ENCODE assay signal across 23 cellular contexts in the genomic region with DNA sequence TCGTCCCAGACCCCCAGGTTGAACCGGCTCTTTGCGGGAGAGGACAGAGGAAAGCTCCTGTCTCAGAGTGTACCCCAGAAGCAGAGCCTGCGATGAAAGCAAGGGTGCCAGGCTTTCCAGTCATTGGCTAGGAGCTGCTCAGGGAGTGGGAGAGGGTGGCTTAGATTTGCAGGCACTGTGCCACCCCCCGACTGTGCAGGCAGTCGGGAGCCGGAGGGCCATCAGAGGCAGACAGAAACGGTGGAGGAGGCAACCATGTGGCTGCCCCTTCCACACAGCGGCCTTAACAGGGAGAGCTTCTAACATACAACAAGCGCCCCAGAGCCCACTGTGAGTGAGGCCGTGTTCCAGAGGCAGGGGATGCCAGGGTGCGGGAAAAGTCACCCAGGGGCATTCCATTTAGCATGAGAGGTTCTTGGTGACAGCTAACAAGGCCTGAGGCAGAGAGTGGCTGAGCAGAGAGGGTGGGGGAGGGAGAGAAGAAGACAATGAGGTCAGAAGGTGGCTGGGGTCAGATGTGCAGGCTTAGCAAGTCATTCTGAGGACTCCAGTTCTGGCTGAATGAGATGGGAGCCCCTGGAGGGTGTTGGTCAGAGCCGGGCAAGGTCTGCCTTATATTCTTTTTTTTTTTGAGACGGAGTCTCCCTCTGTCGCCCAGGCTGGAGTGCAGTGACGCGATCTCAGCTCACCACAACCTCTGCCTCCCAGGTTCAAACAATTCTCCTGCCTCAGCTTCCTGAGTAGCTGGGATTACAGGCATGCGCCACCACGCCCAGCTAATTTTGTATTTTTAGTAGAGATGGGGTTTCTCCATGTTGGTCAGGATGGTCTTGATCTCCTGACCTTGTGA. TPM values are rescaled to one million over a fixed set of nuclear protein-coding genes. Genes with fewer than 3 reads are reported as not detected.
DNase-seq lines count a peak whose midpoint lies in the region; ATAC-seq and TF ChIP-seq lines count a peak whose summit lies in the region.
"Had no signal": no experiment of that assay in that cellular context is flagged by ENCODE, and none has a peak within 500 bp of the region (broad histone marks: within the 10 kb centered on the region; RNA-seq: fewer than 3 reads in every experiment).

No MANE protein-coding gene starts in this region.

- H3K9me3 ChIP-seq in BLaER1 treated with 17β-estradiol and CSF1 and Interleukin-3, amounts not matched to agents 10 nM and 100 nM (replicated peaks in 1 of 11): no peaks in the 10 kb centered on the region
- no peaks in the 10 kb centered on the region for H3K9me3 ChIP-seq in H9 (ENCODE audit: control insufficient read depth, low read depth, low read length)
- H3K9me3 ChIP-seq: colonic mucosa, lower lobe of right lung, SJCRH30, suprapubic skin had no signal

- no peaks in the 10 kb centered on the region for H3K79me2 ChIP-seq in H9 (ENCODE audit: insufficient read depth, low read length)

- peak overlapping the region; percentile 4 for H3K18ac ChIP-seq in H9 (ENCODE audit: insufficient read length, low read depth, low read length)

- no peak overlapping the region for H2AFZ ChIP-seq in H9 (ENCODE audit: low read length)

- H4K5ac ChIP-seq in H9 (ENCODE audit: insufficient read length, low read depth, low read length): no peak overlapping the region

- peaks cover 0 to 20% (median 0%) of the 10 kb centered on the region in 11 experiments; a peak in 2 of 22 replicates for H4K20me1 ChIP-seq in BLaER1 treated with 17β-estradiol and CSF1 and Interleukin-3, amounts not matched to agents 10 nM and 100 nM
- no peaks in the 10 kb centered on the region for H4K20me1 ChIP-seq in H9 (ENCODE audit: control insufficient read depth, insufficient read depth, insufficient read length)

- no peak overlapping the region for H3K23ac ChIP-seq in H9 (ENCODE audit: insufficient read length, low read depth, low read length)

- no peaks in the 10 kb centered on the region for H3K79me1 ChIP-seq in H9 (ENCODE audit: insufficient read depth, low read depth, low read length, poor library complexity, severe bottlenecking)

- H3K4me1 ChIP-seq in BLaER1 treated with 17β-estradiol and CSF1 and Interleukin-3, amounts not matched to agents 10 nM and 100 nM: peaks cover 21 to 41% (median 33%) of the 10 kb centered on the region in 10 experiments
- H3K4me1 ChIP-seq in H9 (ENCODE audit: insufficient read depth, low read length): no peaks in the 10 kb centered on the region; the same call in 1 of the 2 replicates
- H3K4me1 ChIP-seq: colonic mucosa, SJCRH30 had no signal

- DNase-seq in H9 (no peak), cerebellum (ENCODE audit: low spot score) (peak; percentile 45), neural crest cell (ENCODE audit: low read depth, low spot score) (no peak), omental fat pad (ENCODE audit: low spot score) (no peak), SW480 (ENCODE audit: low spot score) (no peak)
- no peak for DNase-seq in activated CD4-positive, alpha-beta T cell treated with anti-CD3 and anti-CD28 coated beads for 1 hour
- DNase-seq: activated CD4-positive, alpha-beta T cell treated with anti-CD3 and anti-CD28 coated beads for 48 hours; activated T-cell treated with anti-CD3 and anti-CD28 coated beads, Interleukin-2, amount 50 U/mL, for 24 hours; C1 segment of cervical spinal cord; colonic mucosa; kidney glomerular epithelial cell; lower lobe of right lung; MV-4-11; NCI-H187; NCI-H526; SJCRH30; T-cell had no signal

- no peak overlapping the region for H2BK120ac ChIP-seq in H9 (ENCODE audit: low read depth, low read length, poor library complexity, severe bottlenecking)

- H3K4me3 Mint-ChIP-seq in H9 (no peak overlapping the region), neural crest cell (peak overlapping the region; percentile 8)
- H3K4me3 Mint-ChIP-seq: activated T-cell treated with anti-CD3 and anti-CD28 coated beads, Interleukin-2, amount 50 U/mL, for 24 hours; T-cell had no signal

- H3K27ac Mint-ChIP-seq in H9: peak overlapping the region; percentile 10 to 75 (median 64); a peak in 4 of 7 replicates
- H3K27ac Mint-ChIP-seq in neural crest cell (ENCODE audit: unreplicated experiment): no peak overlapping the region
- H3K27ac Mint-ChIP-seq: activated T-cell treated with anti-CD3 and anti-CD28 coated beads, Interleukin-2, amount 50 U/mL, for 24 hours; T-cell had no signal

- H3K4me3 ChIP-seq in BLaER1 treated with 17β-estradiol and CSF1 and Interleukin-3, amounts not matched to agents 10 nM and 100 nM: no peak overlapping the region
- H3K4me3 ChIP-seq: colonic mucosa, lower lobe of right lung, SJCRH30, suprapubic skin had no signal

- H4K91ac ChIP-seq in H9 (ENCODE audit: insufficient read length, low read depth, low read length): no peak overlapping the region

- no peaks in the 10 kb centered on the region for H3K27me3 ChIP-seq in BLaER1 treated with 17β-estradiol and CSF1 and Interleukin-3, amounts not matched to agents 10 nM and 100 nM
- no peaks in the 10 kb centered on the region; the same call in 1 of the 2 replicates for H3K27me3 ChIP-seq in H9 (ENCODE audit: insufficient read depth, low read length)
- H3K27me3 ChIP-seq: colonic mucosa, suprapubic skin had no signal

- no peak overlapping the region for H3K14ac ChIP-seq in H9 (ENCODE audit: insufficient read depth, low read length)

- WGBS in H9 (ENCODE audit: extremely low coverage, insufficient read length, low lambda C conversion rate): no CpG with 5 or more reads among the region's 19 CpGs

- H2BK20ac ChIP-seq in H9 (ENCODE audit: low read depth, low read length, poor library complexity, severe bottlenecking): no peak overlapping the region

- H3K27me3 Mint-ChIP-seq in H9 (ENCODE audit: low read depth): peaks cover 17% of the 10 kb centered on the region
- peaks cover 8% of the 10 kb centered on the region for H3K27me3 Mint-ChIP-seq in neural crest cell (ENCODE audit: low read depth)
- H3K27me3 Mint-ChIP-seq: activated T-cell treated with anti-CD3 and anti-CD28 coated beads, Interleukin-2, amount 50 U/mL, for 24 hours had no signal

- H3K36me3 Mint-ChIP-seq in H9 (ENCODE audit: insufficient read depth in 1 of 3, low read depth in 3 of 3) (peaks cover 4 to 24% (median 22%) of the 10 kb centered on the region in 3 experiments; a peak in 6 of 7 replicates), neural crest cell (ENCODE audit: low read depth) (no peaks in the 10 kb centered on the region)

- H3T11ph ChIP-seq in H9 (ENCODE audit: low read length): no peak overlapping the region

- H3K27ac ChIP-seq in BLaER1 treated with 17β-estradiol and CSF1 and Interleukin-3, amounts not matched to agents 10 nM and 100 nM: peak overlapping the region in 8 of 11 experiments; percentile 6 to 60 (median 34); a peak in 10 of 22 replicates
- H3K27ac ChIP-seq in H9 (ENCODE audit: insufficient read length, low read depth, low read length): no peak overlapping the region
- H3K27ac ChIP-seq: colonic mucosa, lower lobe of right lung, SJCRH30, suprapubic skin had no signal

- H3K56ac ChIP-seq in H9 (ENCODE audit: insufficient read length, low read depth, low read length): no peak overlapping the region

- no peak overlapping the region for H2BK5ac ChIP-seq in H9 (ENCODE audit: insufficient read length, low read length)

- H3K9ac ChIP-seq in BLaER1 treated with 17β-estradiol and CSF1 and Interleukin-3, amounts not matched to agents 10 nM and 100 nM: peak overlapping the region in 8 of 11 experiments; percentile 6 to 62 (median 46); a peak in 12 of 22 replicates
- no peak overlapping the region for H3K9ac ChIP-seq in H9 (ENCODE audit: extremely low read depth, insufficient read length, low read length)

- H2BK12ac ChIP-seq in H9 (ENCODE audit: insufficient read length, low read depth, low read length): no peak overlapping the region

- H4K8ac ChIP-seq in H9 (replicated peaks; ENCODE audit: insufficient read length, low read depth, low read length): no peak overlapping the region

- no peak overlapping the region for H2BK15ac ChIP-seq in H9 (ENCODE audit: low read depth, low read length)

- no peak overlapping the region for H2AK5ac ChIP-seq in H9 (ENCODE audit: insufficient read length, low read length)

- no peaks in the 10 kb centered on the region for H3K23me2 ChIP-seq in H9 (ENCODE audit: insufficient read length, low read depth, low read length, poor library complexity, severe bottlenecking)

- H3K4ac ChIP-seq in H9 (ENCODE audit: low read depth, low read length): no peak overlapping the region

- no peak for ATAC-seq in GM18909 (IDR thresholded peaks at IDR 0.05; ENCODE audit: poor library complexity, unreplicated experiment)
- no peak for ATAC-seq in omental fat pad (ENCODE audit: low FRiP score)
- ATAC-seq: T-cell had no signal

- TF ChIP-seq CTCF in H9 (conservative IDR thresholded peaks at IDR 0.05): no peak
- no peak for TF ChIP-seq CTCF in neural crest cell (conservative IDR thresholded peaks at IDR 0.05)
- no peak for TF ChIP-seq CTCF in omental fat pad (IDR thresholded peaks at IDR 0.05)

- H3K4me1 Mint-ChIP-seq in H9: peaks cover 19 to 25% of the 10 kb centered on the region in 2 experiments
- peaks cover 12% of the 10 kb centered on the region for H3K4me1 Mint-ChIP-seq in neural crest cell

- H3K36me3 ChIP-seq in BLaER1 treated with 17β-estradiol and CSF1 and Interleukin-3, amounts not matched to agents 10 nM and 100 nM: peaks cover 0 to 41% (median 34%) of the 10 kb centered on the region in 11 experiments; a peak in 20 of 22 replicates
- H3K36me3 ChIP-seq: colonic mucosa, SJCRH30 had no signal

- H3K9me3 Mint-ChIP-seq in H9 (peaks cover 12% of the 10 kb centered on the region in 2 experiments), neural crest cell (no peaks in the 10 kb centered on the region)
- H3K9me3 Mint-ChIP-seq: activated T-cell treated with anti-CD3 and anti-CD28 coated beads, Interleukin-2, amount 50 U/mL, for 24 hours; T-cell had no signal

- peak overlapping the region; percentile 25 to 77 (median 60); a peak in 21 of 22 replicates for H3K4me2 ChIP-seq in BLaER1 treated with 17β-estradiol and CSF1 and Interleukin-3, amounts not matched to agents 10 nM and 100 nM
- H3K4me2 ChIP-seq in H9 (ENCODE audit: insufficient read depth, insufficient read length, low read length): no peak overlapping the region

RNA-seq across cellular contexts. Expression of gene C1orf167, which starts 9.4 kb away (rescaled TPM):
- total RNA-seq in H9 (2021): 0.39 TPM in 1 of 2 replicates, not detected in the other
- total RNA-seq in cerebellum: not detected
- total RNA-seq in neural crest cell: not detected in 2 replicates
- total RNA-seq in omental fat pad: 1 to 10 TPM in 1 of 4 donors, under 1 TPM in 1, not detected in 2; 0.72 to 2.0 TPM
- total RNA-seq: activated CD8-positive, alpha-beta memory T cell treated with anti-CD3 and anti-CD28 coated beads for 36 hours; colonic mucosa; H4; osteocyte; SJCRH30; T-cell had no signal

RNA-seq across cellular contexts. Expression of gene AGTRAP, which starts 16.6 kb away (rescaled TPM):
- total RNA-seq in H9 (2021) (58.8 and 60.9 TPM in 2 replicates), cerebellum (7.7 TPM), neural crest cell (36.0 and 36.9 TPM in 2 replicates), omental fat pad (10 to 100 TPM; 35.1 to 93.1 (median 64.2) TPM)

RNA-seq across cellular contexts. Expression of gene MTHFR, which starts 53.2 kb away (rescaled TPM):
- total RNA-seq in H9 (2021): 18.2 and 18.4 TPM in 2 replicates
- total RNA-seq in cerebellum: 29.6 TPM
- 28.7 and 29.6 TPM in 2 replicates for total RNA-seq in neural crest cell
- 10 to 100 TPM; 28.9 to 44.8 (median 36.0) TPM for total RNA-seq in omental fat pad

RNA-seq across cellular contexts. Expression of gene CLCN6, which starts 53.4 kb away (rescaled TPM):
- total RNA-seq in H9 (2021): 20.5 and 20.7 TPM in 2 replicates
- total RNA-seq in cerebellum: 19.9 TPM
- total RNA-seq in neural crest cell: 56.2 and 56.3 TPM in 2 replicates
- total RNA-seq in omental fat pad: 10 to 100 TPM; 14.4 to 20.4 (median 18.0) TPM
